In genomic region chr16:75471723-75472634, GRCh38 we compare ENCODE assay signal across 1 cellular context.
TF ChIP-seq lines count a peak whose summit lies in the region.

No MANE protein-coding gene starts in this region.

TF ChIP-seq in HepG2, 621 proteins besides CTCF, POLR2A, EP300 and RAD21 (continued from another document and continues in another):
- TF ChIP-seq NFAT5 (CRISPR knock-in tag; IDR thresholded peaks at IDR 0.05) (no peak), MLLT10 (CRISPR knock-in tag; IDR thresholded peaks at IDR 0.05) (no peak), ZSCAN9 (CRISPR knock-in tag; IDR thresholded peaks at IDR 0.05; ENCODE audit: borderline replicate concordance) (no peak), ZNF674 (CRISPR knock-in tag; IDR thresholded peaks at IDR 0.05; ENCODE audit: low read depth) (no peak), PLSCR1 (CRISPR knock-in tag; IDR thresholded peaks at IDR 0.05; ENCODE audit: borderline replicate concordance) (no peak), MXD4 (CRISPR knock-in tag; IDR thresholded peaks at IDR 0.05) (0 out of 2 replicates have a peak, but pooled peaks have one; percentile 28), ATF7 (IDR thresholded peaks at IDR 0.05) (no peak), ATF7 (CRISPR knock-in tag; IDR thresholded peaks at IDR 0.05) (no peak), ZNF784 (CRISPR knock-in tag; IDR thresholded peaks at IDR 0.05; ENCODE audit: borderline replicate concordance) (no peak), POGZ (CRISPR knock-in tag; IDR thresholded peaks at IDR 0.05) (no peak), ZNF282 (IDR thresholded peaks at IDR 0.05; ENCODE audit: partially characterized antibody) (no peak), LBX2 (CRISPR knock-in tag; IDR thresholded peaks at IDR 0.05; ENCODE audit: borderline replicate concordance) (no peak), JUND (CRISPR knock-in tag; IDR thresholded peaks at IDR 0.05) (no peak), ZBTB43 (CRISPR knock-in tag; conservative IDR thresholded peaks at IDR 0.05) (no peak), ZNF569 (CRISPR knock-in tag; IDR thresholded peaks at IDR 0.05; ENCODE audit: borderline replicate concordance) (no peak), MEIS1 (CRISPR knock-in tag; IDR thresholded peaks at IDR 0.05; ENCODE audit: borderline replicate concordance) (0 out of 2 replicates have a peak, but pooled peaks have one; percentile 54), STAT6 (CRISPR knock-in tag; IDR thresholded peaks at IDR 0.05; ENCODE audit: borderline replicate concordance) (no peak)
- TF ChIP-seq, protein P1, sequence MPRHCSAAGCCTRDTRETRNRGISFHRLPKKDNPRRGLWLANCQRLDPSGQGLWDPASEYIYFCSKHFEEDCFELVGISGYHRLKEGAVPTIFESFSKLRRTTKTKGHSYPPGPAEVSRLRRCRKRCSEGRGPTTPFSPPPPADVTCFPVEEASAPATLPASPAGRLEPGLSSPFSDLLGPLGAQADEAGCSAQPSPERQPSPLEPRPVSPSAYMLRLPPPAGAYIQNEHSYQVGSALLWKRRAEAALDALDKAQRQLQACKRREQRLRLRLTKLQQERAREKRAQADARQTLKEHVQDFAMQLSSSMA (CRISPR knock-in tag; IDR thresholded peaks at IDR 0.05) = no peak
- TF ChIP-seq, protein P2, sequence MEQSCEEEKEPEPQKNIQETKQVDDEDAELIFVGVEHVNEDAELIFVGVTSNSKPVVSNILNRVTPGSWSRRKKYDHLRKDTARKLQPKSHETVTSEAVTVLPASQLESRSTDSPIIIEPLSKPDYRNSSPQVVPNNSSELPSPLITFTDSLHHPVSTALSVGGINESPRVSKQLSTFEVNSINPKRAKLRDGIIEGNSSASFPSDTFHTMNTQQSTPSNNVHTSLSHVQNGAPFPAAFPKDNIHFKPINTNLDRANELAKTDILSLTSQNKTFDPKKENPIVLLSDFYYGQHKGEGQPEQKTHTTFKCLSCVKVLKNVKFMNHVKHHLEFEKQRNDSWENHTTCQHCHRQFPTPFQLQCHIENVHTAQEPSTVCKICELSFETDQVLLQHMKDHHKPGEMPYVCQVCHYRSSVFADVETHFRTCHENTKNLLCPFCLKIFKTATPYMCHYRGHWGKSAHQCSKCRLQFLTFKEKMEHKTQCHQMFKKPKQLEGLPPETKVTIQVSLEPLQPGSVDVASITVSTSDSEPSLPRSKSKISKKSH (CRISPR knock-in tag; IDR thresholded peaks at IDR 0.05; ENCODE audit: borderline replicate concordance) = no peak
- TF ChIP-seq, protein P3, sequence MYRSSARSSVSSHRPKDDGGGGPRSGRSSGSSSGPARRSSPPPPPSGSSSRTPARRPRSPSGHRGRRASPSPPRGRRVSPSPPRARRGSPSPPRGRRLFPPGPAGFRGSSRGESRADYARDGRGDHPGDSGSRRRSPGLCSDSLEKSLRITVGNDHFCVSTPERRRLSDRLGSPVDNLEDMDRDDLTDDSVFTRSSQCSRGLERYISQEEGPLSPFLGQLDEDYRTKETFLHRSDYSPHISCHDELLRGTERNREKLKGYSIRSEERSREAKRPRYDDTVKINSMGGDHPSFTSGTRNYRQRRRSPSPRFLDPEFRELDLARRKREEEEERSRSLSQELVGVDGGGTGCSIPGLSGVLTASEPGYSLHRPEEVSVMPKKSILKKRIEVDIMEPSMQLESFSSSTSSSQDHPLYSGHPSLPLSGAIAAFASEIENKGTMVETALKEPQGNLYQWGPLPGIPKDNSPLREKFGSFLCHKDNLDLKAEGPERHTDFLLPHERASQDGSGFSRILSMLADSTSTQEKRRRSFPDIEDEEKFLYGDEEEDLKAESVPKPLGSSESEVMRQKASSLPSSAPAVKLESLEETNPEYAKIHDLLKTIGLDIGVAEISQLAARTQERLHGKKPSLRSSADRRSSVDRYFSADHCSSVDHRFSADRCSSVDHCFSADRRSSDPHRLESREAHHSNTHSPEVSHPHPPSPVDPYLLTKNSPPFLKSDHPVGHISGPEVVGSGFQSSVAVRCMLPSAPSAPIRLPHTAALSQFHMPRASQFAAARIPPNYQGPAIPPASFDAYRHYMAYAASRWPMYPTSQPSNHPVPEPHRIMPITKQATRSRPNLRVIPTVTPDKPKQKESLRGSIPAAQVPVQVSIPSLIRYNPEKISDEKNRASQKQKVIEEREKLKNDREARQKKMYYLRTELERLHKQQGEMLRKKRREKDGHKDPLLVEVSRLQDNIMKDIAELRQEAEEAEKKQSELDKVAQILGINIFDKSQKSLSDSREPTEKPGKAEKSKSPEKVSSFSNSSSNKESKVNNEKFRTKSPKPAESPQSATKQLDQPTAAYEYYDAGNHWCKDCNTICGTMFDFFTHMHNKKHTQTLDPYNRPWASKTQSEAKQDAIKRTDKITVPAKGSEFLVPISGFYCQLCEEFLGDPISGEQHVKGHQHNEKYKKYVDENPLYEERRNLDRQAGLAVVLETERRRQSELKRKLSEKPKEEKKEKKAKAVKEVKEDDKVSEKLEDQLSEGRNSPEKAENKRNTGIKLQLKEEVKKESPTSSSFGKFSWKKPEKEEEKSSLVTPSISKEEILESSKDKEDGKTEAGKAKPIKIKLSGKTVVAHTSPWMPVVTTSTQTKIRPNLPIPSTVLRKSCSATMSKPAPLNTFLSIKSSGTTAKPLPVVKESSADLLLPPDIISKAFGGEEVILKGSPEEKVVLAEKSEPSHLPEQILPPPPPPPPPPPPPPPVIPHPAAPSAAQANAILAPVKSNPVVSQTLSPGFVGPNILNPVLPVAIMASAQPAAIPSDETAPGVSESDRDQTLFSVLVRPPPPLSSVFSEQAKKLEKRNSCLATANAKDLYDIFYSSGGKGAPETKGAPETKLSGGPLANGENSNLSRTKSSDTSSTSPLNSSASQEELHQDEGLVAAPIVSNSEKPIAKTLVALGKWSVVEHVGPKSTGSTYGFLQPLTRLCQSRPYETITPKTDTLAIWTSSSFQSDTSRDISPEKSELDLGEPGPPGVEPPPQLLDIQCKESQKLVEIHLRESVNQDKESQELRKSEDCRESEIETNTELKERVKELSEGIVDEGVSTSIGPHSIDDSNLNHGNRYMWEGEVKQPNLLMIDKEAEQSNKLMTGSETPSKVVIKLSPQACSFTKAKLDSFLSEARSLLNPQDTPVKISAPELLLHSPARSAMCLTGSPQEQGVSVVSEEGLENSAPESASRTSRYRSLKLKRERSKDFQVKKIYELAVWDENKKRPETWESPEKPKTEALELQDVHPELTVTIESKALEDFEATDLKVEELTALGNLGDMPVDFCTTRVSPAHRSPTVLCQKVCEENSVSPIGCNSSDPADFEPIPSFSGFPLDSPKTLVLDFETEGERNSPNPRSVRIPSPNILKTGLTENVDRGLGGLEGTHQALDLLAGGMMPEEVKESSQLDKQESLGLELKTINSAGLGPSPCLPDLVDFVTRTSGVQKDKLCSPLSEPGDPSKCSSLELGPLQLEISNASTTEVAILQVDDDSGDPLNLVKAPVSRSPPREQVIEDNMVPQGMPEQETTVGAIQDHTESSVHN (CRISPR knock-in tag; IDR thresholded peaks at IDR 0.05) = no peak
